In the genomic region with DNA sequence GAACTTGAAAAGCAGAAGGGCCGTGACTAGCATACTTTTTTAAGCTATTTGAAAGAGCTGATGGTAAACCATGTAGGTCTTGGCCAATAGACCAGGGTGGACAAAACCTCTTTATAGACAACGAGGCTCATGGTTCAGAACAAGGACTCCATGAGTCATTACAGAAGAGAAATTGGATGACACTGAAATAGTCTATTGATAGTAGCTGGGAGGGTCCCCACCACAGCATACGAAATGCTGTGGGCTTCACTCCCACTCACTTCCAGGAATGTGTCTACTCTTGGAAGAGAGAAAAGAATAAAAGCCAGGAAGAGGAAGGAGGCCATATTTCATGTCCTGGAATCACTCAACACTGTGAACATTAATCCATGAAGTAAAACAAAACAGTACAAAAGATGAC, we compare ENCODE assay signal across 19 cellular contexts.
DNase-seq lines count a peak whose midpoint lies in the region; ATAC-seq, FAIRE-seq and TF ChIP-seq lines count a peak whose summit lies in the region.
"Had no signal": no experiment of that assay in that cellular context is flagged by ENCODE, and none has a peak within 500 bp of the region (broad histone marks: within the 10 kb centered on the region; RNA-seq: fewer than 3 reads in every experiment).

No MANE protein-coding gene starts in this region.

- peak; percentile 54 for ATAC-seq in omental fat pad (ENCODE audit: low FRiP score)
- ATAC-seq: GM23338, HCT116, HepG2 had no signal

- peaks cover 7% of the 10 kb centered on the region for H3F3A ChIP-seq in GM23248 (ENCODE audit: insufficient read depth)

- no peak overlapping the region for H2AFZ ChIP-seq in GM23248
- H2AFZ ChIP-seq: GM23338 had no signal

- no peaks in the 10 kb centered on the region for H3K9me2 ChIP-seq in GM23248 (ENCODE audit: insufficient read depth)

- no peak for FAIRE-seq in GM19239 (lab: Jason Lieb, UNC)
- FAIRE-seq: A204.1, GM12891, H54, HepG2 had no signal

- H3K4me3 ChIP-seq in GM23248 = no peak overlapping the region
- H3K4me3 ChIP-seq in fibroblast of mammary gland (ENCODE audit: control insufficient read depth, low read depth, low read length) = no peak overlapping the region
- H3K4me3 ChIP-seq: BLaER1, GM23338 had no signal

- H3K4me1 ChIP-seq in GM23248 (ENCODE audit: insufficient read depth) = 0 out of 2 replicates have a peak, but pooled peaks cover 12% of the 10 kb centered on the region
- H3K4me1 ChIP-seq: BLaER1 had no signal

- peak overlapping the region; percentile 42 for H3K4me2 ChIP-seq in GM23248 (ENCODE audit: unreplicated experiment)
- H3K4me2 ChIP-seq: BLaER1, GM23338 had no signal

- peak overlapping the region; percentile 41 for H3K27ac ChIP-seq in GM23248
- H3K27ac ChIP-seq: BLaER1 had no signal

- no peak overlapping the region for H3K9ac ChIP-seq in GM23248
- H3K9ac ChIP-seq: BLaER1 had no signal

- no peaks in the 10 kb centered on the region for H3K9me3 ChIP-seq in GM23248 (ENCODE audit: low read depth)
- H3K9me3 ChIP-seq: BLaER1 had no signal

- DNase-seq in GM23248 (peak; percentile 50), fibroblast of mammary gland (ENCODE audit: low read depth) (peak; percentile 61), omental fat pad (ENCODE audit: low spot score) (no peak), GM19239 (ENCODE audit: insufficient read length, low spot score) (no peak), NCI-H2171 treated with DMSO at 0.1 percent for 48 hours (lab: John Stamatoyannopoulos, UW) (no peak)
- DNase-seq in activated naive CD4-positive, alpha-beta T cell (lab: John Stamatoyannopoulos, UW) = no peak
- DNase-seq: ACHN; CD4-positive, alpha-beta memory T cell; DMS79 treated with DMSO at 0.1 percent for 48 hours; GF-D8; HFFc6; KG1 had no signal

- WGBS in GM23248 (ENCODE audit: low coverage in 1 of 2, low lambda C conversion rate in 2 of 2, missing lambda C conversion rate in 2 of 2), 2 experiments = 2 to 3% methylated on average over 3 of the region's 3 CpGs

- no peaks in the 10 kb centered on the region for H3K36me3 ChIP-seq in GM23248 (ENCODE audit: low read depth)
- H3K36me3 ChIP-seq: BLaER1 had no signal

- no peaks in the 10 kb centered on the region for H3K27me3 ChIP-seq in GM23248 (replicated peaks; ENCODE audit: insufficient read depth)
- H3K27me3 ChIP-seq: BLaER1 had no signal

- no peaks in the 10 kb centered on the region for H3K79me2 ChIP-seq in GM23248 (ENCODE audit: insufficient read depth)

- TF ChIP-seq CTCF in fibroblast of mammary gland (conservative IDR thresholded peaks at IDR 0.05; ENCODE audit: control insufficient read depth, insufficient read depth, low read depth, low read length) (no peak), omental fat pad (IDR thresholded peaks at IDR 0.05) (no peak)

- H4K20me1 ChIP-seq in GM23248 (ENCODE audit: insufficient read depth) = no peaks in the 10 kb centered on the region
- H4K20me1 ChIP-seq: BLaER1 had no signal

- in situ Hi-C loops in GM23248 (cut with MboI) = no loop called here

Comparison
In these comparisons a context has a peak if more than half of its experiments do, and no peak if none do; other contexts are left out.
1. DNase-seq: peak in GM23248 (single experiment) and fibroblast of mammary gland (single experiment); none in omental fat pad (single experiment), activated naive CD4-positive, alpha-beta T cell (0 of 4), GM19239 (single experiment) and NCI-H2171 treated with DMSO at 0.1 percent for 48 hours (single experiment).